In genomic region chr11:131694526-131695424, GRCh38 we compare ENCODE assay signal across 8 cellular contexts.
DNase-seq lines count a peak whose midpoint lies in the region; ATAC-seq, FAIRE-seq and TF ChIP-seq lines count a peak whose summit lies in the region.

No MANE protein-coding gene starts in this region.

- H3K27ac ChIP-seq in upper lobe of right lung: no peak overlapping the region

- H3K4me3 ChIP-seq in upper lobe of right lung: no peak overlapping the region

- ATAC-seq in HG03558 (IDR thresholded peaks at IDR 0.05; ENCODE audit: extremely low read depth, unreplicated experiment) (peak; percentile 69), omental fat pad (ENCODE audit: low FRiP score) (peak; percentile 95), upper lobe of right lung (peak; percentile 97)

- peak; percentile 70 for DNase-seq in DMS153 treated with DMSO at 0.1 percent for 48 hours (lab: John Stamatoyannopoulos, UW; ENCODE audit: unreplicated experiment)
- peak; percentile 85 for DNase-seq in GM20000 (ENCODE audit: low spot score)
- DNase-seq in activated effector memory CD4-positive, alpha-beta T cell treated with anti-CD3 and anti-CD28 coated beads, Interleukin-2, amount 50 U/mL, for 16 hours: peak; percentile 83
- peak; percentile 74 to 76 for DNase-seq in frontal cortex (ENCODE audit: low spot score in 2 of 2)
- DNase-seq in omental fat pad (ENCODE audit: low spot score): peak; percentile 50
- DNase-seq in upper lobe of right lung: peak; percentile 90

- peaks cover 5% of the 10 kb centered on the region for H3K4me1 ChIP-seq in upper lobe of right lung

- intact Hi-C loops in upper lobe of right lung (cut with DNase I): no loop called here

- no peak for FAIRE-seq in frontal cortex (lab: Jason Lieb, UNC)

- H3K36me3 ChIP-seq in upper lobe of right lung: no peaks in the 10 kb centered on the region

- peaks cover 14% of the 10 kb centered on the region for H3K27me3 ChIP-seq in upper lobe of right lung

- H3K9me3 ChIP-seq in upper lobe of right lung: no peaks in the 10 kb centered on the region

- peak; percentile 92 for TF ChIP-seq CTCF in GM20000 (IDR thresholded peaks at IDR 0.05; ENCODE audit: extremely low read depth, missing control alignments)
- peak in 1 of 3 donors; percentile 16 for TF ChIP-seq CTCF in omental fat pad (IDR thresholded peaks at IDR 0.05)
- peak; percentile 95 for TF ChIP-seq CTCF in upper lobe of right lung (IDR thresholded peaks at IDR 0.05)

TF ChIP-seq in PFSK-1, 5 proteins besides CTCF, POLR2A, EP300 and RAD21:
- TF ChIP-seq SIN3A (IDR thresholded peaks at IDR 0.05; ENCODE audit: borderline replicate concordance, insufficient read depth, low read length) (no peak), REST (IDR thresholded peaks at IDR 0.05; ENCODE audit: insufficient read depth in 1 of 2, low read depth in 2 of 2, low read length in 2 of 2) (no peak), FOXP2 (optimal IDR thresholded peaks at IDR 0.05; ENCODE audit: borderline replicate concordance, extremely low read depth, extremely low read length, insufficient read depth) (peak; percentile 36), POLR2AphosphoS5 (IDR thresholded peaks at IDR 0.05; ENCODE audit: low read depth, low read length) (no peak)
